7 cellular contexts compared by ENCODE assay signal in the genomic region with DNA sequence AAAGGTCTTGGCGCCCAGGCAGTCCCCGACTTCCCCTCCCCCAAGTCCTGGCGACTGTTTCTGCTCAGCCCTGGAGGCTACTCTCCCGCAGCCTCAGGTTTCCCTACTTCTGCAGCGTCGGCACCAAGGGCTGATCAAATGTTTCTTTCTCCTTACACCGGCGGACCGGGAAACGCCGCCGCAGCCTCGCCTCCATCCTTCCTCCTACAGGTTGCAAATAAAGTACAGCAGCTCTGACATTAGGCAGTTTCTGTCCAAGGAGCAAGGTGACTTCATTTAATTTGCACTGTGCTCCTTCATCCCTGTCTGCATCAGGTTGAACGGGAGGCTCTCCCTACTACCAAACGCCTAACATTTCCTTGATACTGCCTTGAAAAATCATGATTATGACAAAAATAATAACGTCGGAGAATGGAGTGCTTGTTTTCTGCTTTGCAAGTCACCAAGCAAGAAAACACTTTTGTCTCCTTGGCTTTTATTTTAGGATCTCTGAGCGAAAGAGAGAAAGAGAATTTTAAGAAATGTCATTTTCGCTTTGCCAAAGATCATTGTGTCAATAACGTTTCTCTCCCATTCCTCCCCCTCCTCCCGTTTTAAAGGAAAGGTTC. TPM values are rescaled to one million over a fixed set of nuclear protein-coding genes. Genes with fewer than 3 reads are reported as not detected.
DNase-seq lines count a peak whose midpoint lies in the region; ATAC-seq, FAIRE-seq and TF ChIP-seq lines count a peak whose summit lies in the region.

No MANE protein-coding gene starts in this region.

- peak overlapping the region; percentile 71 for H3K4me3 Mint-ChIP-seq in activated naive CD4-positive, alpha-beta T cell treated with anti-CD3 and anti-CD28 coated beads, Interleukin-2, amount 10 ng/mL, durations not matched to agents 7 days and 5 days
- H3K4me3 Mint-ChIP-seq in stimulated activated effector memory CD8-positive, alpha-beta T cell treated with anti-CD3 and anti-CD28 coated beads, Interleukin-12 subunit alpha, Interleukin-12 subunit beta, amount 100 ng/mL, for 72 hours: peak overlapping the region; percentile 78

- no peaks in the 10 kb centered on the region for H3K9me3 ChIP-seq in keratinocyte (ENCODE audit: control insufficient read depth, low read depth, low read length)

- peaks cover 6% of the 10 kb centered on the region for H3K36me3 Mint-ChIP-seq in activated naive CD4-positive, alpha-beta T cell treated with anti-CD3 and anti-CD28 coated beads, Interleukin-2, amount 10 ng/mL, durations not matched to agents 7 days and 5 days
- no peaks in the 10 kb centered on the region for H3K36me3 Mint-ChIP-seq in stimulated activated effector memory CD8-positive, alpha-beta T cell treated with anti-CD3 and anti-CD28 coated beads, Interleukin-12 subunit alpha, Interleukin-12 subunit beta, amount 100 ng/mL, for 72 hours

- H3K9ac ChIP-seq in keratinocyte (ENCODE audit: control insufficient read depth, extremely low read depth, insufficient read depth, low read length): no peak overlapping the region

- dilution Hi-C loops in keratinocyte (cut with MboI; ENCODE audit: extremely low pct_ligation_motif_present, low sequenced_read_pairs): no loop called here

- DNase-seq in NCI-H526 treated with DMSO at 0.1 percent for 48 hours (lab: John Stamatoyannopoulos, UW): peak; percentile 46
- peak; percentile 41 for DNase-seq in activated naive CD4-positive, alpha-beta T cell treated with anti-CD3 and anti-CD28 coated beads, Interleukin-2, amount 10 ng/mL, durations not matched to agents 7 days and 5 days
- DNase-seq in keratinocyte (ENCODE audit: low read depth, low spot score): no peak
- no peak for DNase-seq in stimulated activated effector memory CD8-positive, alpha-beta T cell treated with anti-CD3 and anti-CD28 coated beads, Interleukin-12 subunit alpha, Interleukin-12 subunit beta, amount 100 ng/mL, for 72 hours (ENCODE audit: low spot score in 2 of 2)
- no peak for DNase-seq in T1000 (lab: John Stamatoyannopoulos, UW)
- no peak for DNase-seq in erythroblast (lab: John Stamatoyannopoulos, UW)

- peaks cover 5% of the 10 kb centered on the region for H3K9me3 Mint-ChIP-seq in activated naive CD4-positive, alpha-beta T cell treated with anti-CD3 and anti-CD28 coated beads, Interleukin-2, amount 10 ng/mL, durations not matched to agents 7 days and 5 days
- H3K9me3 Mint-ChIP-seq in stimulated activated effector memory CD8-positive, alpha-beta T cell treated with anti-CD3 and anti-CD28 coated beads, Interleukin-12 subunit alpha, Interleukin-12 subunit beta, amount 100 ng/mL, for 72 hours: no peaks in the 10 kb centered on the region

- TF ChIP-seq POLR2A in erythroblast (IDR thresholded peaks at IDR 0.05; ENCODE audit: low read length): no peak

- peaks cover 66% of the 10 kb centered on the region for H3K4me1 Mint-ChIP-seq in activated naive CD4-positive, alpha-beta T cell treated with anti-CD3 and anti-CD28 coated beads, Interleukin-2, amount 10 ng/mL, durations not matched to agents 7 days and 5 days
- peaks cover 59% of the 10 kb centered on the region for H3K4me1 Mint-ChIP-seq in stimulated activated effector memory CD8-positive, alpha-beta T cell treated with anti-CD3 and anti-CD28 coated beads, Interleukin-12 subunit alpha, Interleukin-12 subunit beta, amount 100 ng/mL, for 72 hours

- H3K4me3 ChIP-seq in keratinocyte (ENCODE audit: control insufficient read depth in 2 of 3, extremely low read depth in 1 of 3, insufficient read depth in 2 of 3, low read depth in 1 of 3, low read length in 3 of 3): no peak overlapping the region

- no peaks in the 10 kb centered on the region for H3K79me2 ChIP-seq in keratinocyte (ENCODE audit: control insufficient read depth, insufficient read depth, low read length)

- H3K27me3 ChIP-seq in keratinocyte (ENCODE audit: control insufficient read depth, extremely low read depth, insufficient read depth, low read length): peaks cover 56% of the 10 kb centered on the region

- H3K36me3 ChIP-seq in keratinocyte (ENCODE audit: control insufficient read depth in 2 of 2, extremely low read depth in 1 of 2, insufficient read depth in 2 of 2, low read length in 2 of 2): no peaks in the 10 kb centered on the region

- peaks cover 34% of the 10 kb centered on the region for H3K27me3 Mint-ChIP-seq in activated naive CD4-positive, alpha-beta T cell treated with anti-CD3 and anti-CD28 coated beads, Interleukin-2, amount 10 ng/mL, durations not matched to agents 7 days and 5 days

- peak overlapping the region; percentile 47 for H3K27ac Mint-ChIP-seq in activated naive CD4-positive, alpha-beta T cell treated with anti-CD3 and anti-CD28 coated beads, Interleukin-2, amount 10 ng/mL, durations not matched to agents 7 days and 5 days
- H3K27ac Mint-ChIP-seq in stimulated activated effector memory CD8-positive, alpha-beta T cell treated with anti-CD3 and anti-CD28 coated beads, Interleukin-12 subunit alpha, Interleukin-12 subunit beta, amount 100 ng/mL, for 72 hours: peak overlapping the region; percentile 75

- no peak overlapping the region for H3K27ac ChIP-seq in keratinocyte (ENCODE audit: control insufficient read depth, insufficient read depth, low read length)

- H4K20me1 ChIP-seq in keratinocyte (ENCODE audit: control insufficient read depth, extremely low read depth, insufficient read depth, low read length): no peaks in the 10 kb centered on the region

- no peak for TF ChIP-seq CTCF in keratinocyte (optimal IDR thresholded peaks at IDR 0.05 in 1 of 3, IDR thresholded peaks at IDR 0.05 in 1 of 3, conservative IDR thresholded peaks at IDR 0.05 in 1 of 3; ENCODE audit: extremely low read depth in 1 of 3, insufficient read depth in 2 of 3, low read length in 3 of 3)

- CTCF ChIA-PET in activated naive CD4-positive, alpha-beta T cell treated with anti-CD3 and anti-CD28 coated beads, Interleukin-2, amount 10 ng/mL, durations not matched to agents 7 days and 5 days (lab: Charles Lee): no interaction called here

- H2AFZ ChIP-seq in keratinocyte (ENCODE audit: control insufficient read depth, low read length): no peak overlapping the region

- FAIRE-seq in keratinocyte (lab: Jason Lieb, UNC): no peak

- peak overlapping the region; percentile 1 for H3K4me2 ChIP-seq in keratinocyte (ENCODE audit: control insufficient read depth, extremely low read depth, insufficient read depth, low read depth, low read length)

- H3K9me1 ChIP-seq in keratinocyte (ENCODE audit: control insufficient read depth, extremely low read depth, insufficient read depth, low read length): no peaks in the 10 kb centered on the region

- H3K4me1 ChIP-seq in keratinocyte (ENCODE audit: control insufficient read depth, extremely low read depth, insufficient read depth, low read length): no peaks in the 10 kb centered on the region

- ATAC-seq in stimulated activated effector memory CD8-positive, alpha-beta T cell treated with anti-CD3 and anti-CD28 coated beads, Interleukin-12 subunit alpha, Interleukin-12 subunit beta, amount 100 ng/mL, for 72 hours: no peak
- ATAC-seq in HG03135 (IDR thresholded peaks at IDR 0.05; ENCODE audit: unreplicated experiment): no peak

RNA-seq across cellular contexts. Expression of gene CLIC5, which starts 1.0 kb away (rescaled TPM):
- polyA plus RNA-seq in keratinocyte: 0.09 TPM in 2 of 3 replicates, not detected in the other
- polyA plus RNA-seq in keratinocyte (2011; ENCODE audit: low read depth): 0.12 TPM
- polyA plus RNA-seq in keratinocyte (2011; cell fraction: cytosol; rRNA removed): 0.15 TPM in 1 of 2 replicates, not detected in the other
- polyA plus RNA-seq in keratinocyte (2011; cell fraction: nucleus; rRNA removed): 0.11 TPM in 1 of 2 replicates, not detected in the other
- polyA plus RNA-seq in keratinocyte (2012; ENCODE audit: low replicate concordance): 0.39 TPM in 1 of 2 replicates, not detected in the other
- polyA minus RNA-seq in keratinocyte: not detected in 3 replicates
- not detected for polyA minus RNA-seq in keratinocyte (2011; cell fraction: cytosol; rRNA and poly(A)+ RNA removed)
- not detected in 2 replicates for polyA minus RNA-seq in keratinocyte (2011; cell fraction: nucleus; rRNA and poly(A)+ RNA removed)

Comparison
In these comparisons a context has a peak if more than half of its experiments do, and no peak if none do; other contexts are left out.
1. DNase-seq: peak in NCI-H526 treated with DMSO at 0.1 percent for 48 hours (single experiment) and activated naive CD4-positive, alpha-beta T cell treated with anti-CD3 and anti-CD28 coated beads, Interleukin-2, amount 10 ng/mL, durations not matched to agents 7 days and 5 days (single experiment); none in keratinocyte (single experiment), stimulated activated effector memory CD8-positive, alpha-beta T cell treated with anti-CD3 and anti-CD28 coated beads, Interleukin-12 subunit alpha, Interleukin-12 subunit beta, amount 100 ng/mL, for 72 hours (0 of 2), T1000 (single experiment) and erythroblast (0 of 2).